Comparison of ENCODE assay signal across 8 cellular contexts in the genomic region with DNA sequence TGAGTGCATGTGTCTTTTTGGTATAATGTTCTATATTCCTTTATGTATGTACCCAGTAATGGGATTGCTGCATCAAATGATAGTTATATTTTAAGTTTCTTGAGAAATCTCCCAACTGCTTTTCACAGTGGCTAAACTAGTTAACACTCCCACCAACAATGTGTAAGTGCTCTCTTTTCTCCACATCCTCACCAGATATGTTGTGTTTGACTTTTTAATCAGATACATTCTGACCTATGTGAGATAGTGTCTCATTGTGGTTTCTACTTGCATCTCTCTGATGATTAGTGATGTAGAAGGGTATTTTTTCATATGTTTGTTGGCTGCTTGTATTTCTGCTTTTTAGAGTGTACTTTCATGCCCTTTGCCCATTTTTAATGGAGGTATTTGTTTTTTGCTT.
"Had no signal": no experiment of that assay in that cellular context is flagged by ENCODE, and none has a peak within 500 bp of the region (broad histone marks: within the 10 kb centered on the region; RNA-seq: fewer than 3 reads in every experiment).

No MANE protein-coding gene starts in this region.

- H3K4me3 ChIP-seq: GM12878 had no signal

- ATAC-seq: GM12878 had no signal

- DNase-seq: GDM1, GF-D8 had no signal

- FAIRE-seq: G401.6, GM12878, GM12891, GM12892, GM18507, GM19239 had no signal
